Comparison of ENCODE assay signal across 10 cellular contexts in genomic region chr9:137757613-137758029, GRCh38.
DNase-seq lines count a peak whose midpoint lies in the region; ATAC-seq and TF ChIP-seq lines count a peak whose summit lies in the region.
"Had no signal": no experiment of that assay in that cellular context is flagged by ENCODE, and none has a peak within 500 bp of the region (broad histone marks: within the 10 kb centered on the region; RNA-seq: fewer than 3 reads in every experiment).

No MANE protein-coding gene starts in this region.

- no peak for TF ChIP-seq CTCF in transverse colon (IDR thresholded peaks at IDR 0.05)

- no peaks in the 10 kb centered on the region for H3K27me3 Mint-ChIP-seq in T-helper 17 cell

- H3K27me3 ChIP-seq in transverse colon, result no peaks in the 10 kb centered on the region

- H3K36me3 ChIP-seq in transverse colon, result peaks cover 0 to 38% (median 8%) of the 10 kb centered on the region in 4 donors

- H3K36me3 Mint-ChIP-seq in T-helper 17 cell (ENCODE audit: low read depth), result peaks cover 14% of the 10 kb centered on the region

- ATAC-seq in T-helper 17 cell (peak; percentile 59), HG02885 (IDR thresholded peaks at IDR 0.05; ENCODE audit: poor library complexity, unreplicated experiment) (no peak)

- peak overlapping the region; percentile 61 for H3K4me3 Mint-ChIP-seq in T-helper 17 cell

- intact Hi-C loops in transverse colon (cut with DNase I; ENCODE audit: low total_unique reads), result no loop called here

- no peak for TF ChIP-seq EP300 in transverse colon (IDR thresholded peaks at IDR 0.05; ENCODE audit: low read depth)

- no peaks in the 10 kb centered on the region for H3K4me1 ChIP-seq in transverse colon

- H3K4me1 Mint-ChIP-seq in T-helper 17 cell, result peaks cover 34% of the 10 kb centered on the region

- H3K4me3 ChIP-seq in transverse colon, result no peak overlapping the region

- H3K9me3 ChIP-seq in T-helper 17 cell (ENCODE audit: control insufficient read depth, low read length, poor library complexity, severe bottlenecking) (no peaks in the 10 kb centered on the region), transverse colon (no peaks in the 10 kb centered on the region)

- 79 to 81% methylated on average over 5 to 9 of the region's 9 CpGs for WGBS in transverse colon (ENCODE audit: low coverage in 1 of 2), 2 donors

- TF ChIP-seq POLR2A in transverse colon (IDR thresholded peaks at IDR 0.05), result no peak

- H3K27ac ChIP-seq in transverse colon, result peak overlapping the region in 1 of 4 donors; percentile 20
- H3K27ac ChIP-seq: C4-2B had no signal

- peak; percentile 59 for DNase-seq in activated naive CD4-positive, alpha-beta T cell treated with Interleukin-2 at 50 U/mL for 16 hours
- DNase-seq in activated naive CD4-positive, alpha-beta T cell (lab: John Stamatoyannopoulos, UW), result no peak
- DNase-seq in T-helper 17 cell, result no peak
- peak; percentile 26 for DNase-seq in fibroblast of gingiva (ENCODE audit: low read depth)
- DNase-seq in transverse colon, result peak; percentile 47
- no peak for DNase-seq in NCI-H774 (lab: John Stamatoyannopoulos, UW)
- no peak for DNase-seq in mucosa of gallbladder (ENCODE audit: low spot score)
- DNase-seq: NCI-H1092 treated with DMSO at 0.1 percent for 48 hours had no signal

- in situ Hi-C loops in transverse colon (cut with MboI; ENCODE audit: low pct_ligation_motif_present in 1 of 4, low pct_unique_long_range_greater_than_20kb in 1 of 4, low sequenced_read_pairs in 3 of 4), result no loop called here

- H3K27ac Mint-ChIP-seq in T-helper 17 cell, result peak overlapping the region; percentile 95

Comparison
In these comparisons a context has a peak if more than half of its experiments do, and no peak if none do; other contexts are left out.
1. DNase-seq: peak in activated naive CD4-positive, alpha-beta T cell treated with Interleukin-2 at 50 U/mL for 16 hours (single experiment), fibroblast of gingiva (single experiment) and transverse colon (single experiment); none in activated naive CD4-positive, alpha-beta T cell (0 of 4), T-helper 17 cell (0 of 3), NCI-H774 (single experiment) and mucosa of gallbladder (single experiment).